ENCODE assay signal across 1 cellular context in genomic region chr11:19868871-19869270, GRCh38.
TF ChIP-seq lines count a peak whose summit lies in the region.

No MANE protein-coding gene starts in this region.

TF ChIP-seq in WTC11, 78 proteins besides CTCF, POLR2A, EP300 and RAD21 (continued from another document):
- TF ChIP-seq, protein P1, sequence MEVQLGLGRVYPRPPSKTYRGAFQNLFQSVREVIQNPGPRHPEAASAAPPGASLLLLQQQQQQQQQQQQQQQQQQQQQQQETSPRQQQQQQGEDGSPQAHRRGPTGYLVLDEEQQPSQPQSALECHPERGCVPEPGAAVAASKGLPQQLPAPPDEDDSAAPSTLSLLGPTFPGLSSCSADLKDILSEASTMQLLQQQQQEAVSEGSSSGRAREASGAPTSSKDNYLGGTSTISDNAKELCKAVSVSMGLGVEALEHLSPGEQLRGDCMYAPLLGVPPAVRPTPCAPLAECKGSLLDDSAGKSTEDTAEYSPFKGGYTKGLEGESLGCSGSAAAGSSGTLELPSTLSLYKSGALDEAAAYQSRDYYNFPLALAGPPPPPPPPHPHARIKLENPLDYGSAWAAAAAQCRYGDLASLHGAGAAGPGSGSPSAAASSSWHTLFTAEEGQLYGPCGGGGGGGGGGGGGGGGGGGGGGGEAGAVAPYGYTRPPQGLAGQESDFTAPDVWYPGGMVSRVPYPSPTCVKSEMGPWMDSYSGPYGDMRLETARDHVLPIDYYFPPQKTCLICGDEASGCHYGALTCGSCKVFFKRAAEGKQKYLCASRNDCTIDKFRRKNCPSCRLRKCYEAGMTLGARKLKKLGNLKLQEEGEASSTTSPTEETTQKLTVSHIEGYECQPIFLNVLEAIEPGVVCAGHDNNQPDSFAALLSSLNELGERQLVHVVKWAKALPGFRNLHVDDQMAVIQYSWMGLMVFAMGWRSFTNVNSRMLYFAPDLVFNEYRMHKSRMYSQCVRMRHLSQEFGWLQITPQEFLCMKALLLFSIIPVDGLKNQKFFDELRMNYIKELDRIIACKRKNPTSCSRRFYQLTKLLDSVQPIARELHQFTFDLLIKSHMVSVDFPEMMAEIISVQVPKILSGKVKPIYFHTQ (CRISPR knock-in tag; IDR thresholded peaks at IDR 0.05) = no peak
- TF ChIP-seq FOXP1 (CRISPR knock-in tag; IDR thresholded peaks at IDR 0.05; ENCODE audit: borderline replicate concordance) = no peak
- TF ChIP-seq TP53 (CRISPR knock-in tag; IDR thresholded peaks at IDR 0.05) = no peak
- TF ChIP-seq NR2C2 (CRISPR knock-in tag; IDR thresholded peaks at IDR 0.05) = no peak
- no peak for TF ChIP-seq ELF4 (CRISPR knock-in tag; IDR thresholded peaks at IDR 0.05; ENCODE audit: low read depth)
- no peak for TF ChIP-seq KAT7 (CRISPR knock-in tag; IDR thresholded peaks at IDR 0.05; ENCODE audit: borderline replicate concordance)
- TF ChIP-seq, protein P2, sequence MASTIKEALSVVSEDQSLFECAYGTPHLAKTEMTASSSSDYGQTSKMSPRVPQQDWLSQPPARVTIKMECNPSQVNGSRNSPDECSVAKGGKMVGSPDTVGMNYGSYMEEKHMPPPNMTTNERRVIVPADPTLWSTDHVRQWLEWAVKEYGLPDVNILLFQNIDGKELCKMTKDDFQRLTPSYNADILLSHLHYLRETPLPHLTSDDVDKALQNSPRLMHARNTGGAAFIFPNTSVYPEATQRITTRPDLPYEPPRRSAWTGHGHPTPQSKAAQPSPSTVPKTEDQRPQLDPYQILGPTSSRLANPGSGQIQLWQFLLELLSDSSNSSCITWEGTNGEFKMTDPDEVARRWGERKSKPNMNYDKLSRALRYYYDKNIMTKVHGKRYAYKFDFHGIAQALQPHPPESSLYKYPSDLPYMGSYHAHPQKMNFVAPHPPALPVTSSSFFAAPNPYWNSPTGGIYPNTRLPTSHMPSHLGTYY (CRISPR knock-in tag; IDR thresholded peaks at IDR 0.05) = no peak
- no peak for TF ChIP-seq MXD4 (CRISPR knock-in tag; IDR thresholded peaks at IDR 0.05; ENCODE audit: borderline replicate concordance)
- no peak for TF ChIP-seq ZNF121 (CRISPR knock-in tag; IDR thresholded peaks at IDR 0.05)
